ENCODE assay signal across 26 cellular contexts in genomic region chrX:84340981-84341380, GRCh38.
DNase-seq lines count a peak whose midpoint lies in the region; ATAC-seq and TF ChIP-seq lines count a peak whose summit lies in the region.
"Had no signal": no experiment of that assay in that cellular context is flagged by ENCODE, and none has a peak within 500 bp of the region (broad histone marks: within the 10 kb centered on the region; RNA-seq: fewer than 3 reads in every experiment).

No MANE protein-coding gene starts in this region.

- H3K36me3 Mint-ChIP-seq in stimulated activated effector memory CD8-positive, alpha-beta T cell treated with anti-CD3 and anti-CD28 coated beads, Interleukin-12 subunit alpha, Interleukin-12 subunit beta, amount 100 ng/mL, for 72 hours: no peaks in the 10 kb centered on the region
- H3K36me3 Mint-ChIP-seq: CD4-positive, alpha-beta memory T cell; stimulated activated memory B cell treated with anti-CD40 and anti-IgM and Interleukin-4, amounts not matched to agents 10 μg/mL and 1 μg/mL and 100 μg/mL, for 72 hours had no signal

- no peak overlapping the region for H2BK15ac ChIP-seq in mesenchymal stem cell (ENCODE audit: low read depth, poor library complexity, severe bottlenecking)
- H2BK15ac ChIP-seq in mesendoderm (replicated peaks; ENCODE audit: low read depth): no peak overlapping the region

- WGBS in mesenchymal stem cell: 86% methylated on average over 1 of the region's 1 CpG
- no CpG with 5 or more reads among the region's 1 CpG for WGBS in mesendoderm (ENCODE audit: extremely low coverage, insufficient coverage, low lambda C conversion rate)

- H3K27ac Mint-ChIP-seq in stimulated activated effector memory CD8-positive, alpha-beta T cell treated with anti-CD3 and anti-CD28 coated beads, Interleukin-12 subunit alpha, Interleukin-12 subunit beta, amount 100 ng/mL, for 72 hours: no peak overlapping the region
- H3K27ac Mint-ChIP-seq: activated naive CD4-positive, alpha-beta T cell treated with anti-CD3 and anti-CD28 coated beads for 36 hours; CD4-positive, alpha-beta memory T cell; stimulated activated memory B cell treated with anti-CD40 and anti-IgM and Interleukin-4, amounts not matched to agents 10 μg/mL and 1 μg/mL and 100 μg/mL, for 72 hours had no signal

- no peaks in the 10 kb centered on the region for H3K79me2 ChIP-seq in mesendoderm (ENCODE audit: control insufficient read depth, insufficient read depth, low read length)

- H3K27me3 ChIP-seq in mesenchymal stem cell (ENCODE audit: control insufficient read depth in 1 of 2, insufficient read depth in 1 of 2, low read length in 2 of 2): no peaks in the 10 kb centered on the region
- no peaks in the 10 kb centered on the region for H3K27me3 ChIP-seq in mesendoderm (ENCODE audit: insufficient read depth, low read length, poor library complexity)
- H3K27me3 ChIP-seq: esophagus squamous epithelium, heart left ventricle, testis had no signal

- H3K4ac ChIP-seq in mesenchymal stem cell (ENCODE audit: low read depth in 1 of 2, low read length in 2 of 2) (no peak overlapping the region), mesendoderm (ENCODE audit: low read depth, low read length) (no peak overlapping the region)

- H3K4me2 ChIP-seq in mesenchymal stem cell (ENCODE audit: low read length, poor library complexity, severe bottlenecking) (no peak overlapping the region), mesendoderm (ENCODE audit: low read length) (no peak overlapping the region)
- H3K4me2 ChIP-seq: PC-9 had no signal

- H3K23ac ChIP-seq in mesenchymal stem cell (ENCODE audit: low read length in 2 of 2): no peak overlapping the region
- H3K23ac ChIP-seq in mesendoderm (ENCODE audit: low read length): no peak overlapping the region

- no peaks in the 10 kb centered on the region for H3K4me1 ChIP-seq in mesenchymal stem cell (ENCODE audit: control insufficient read depth, insufficient read depth, low read depth, low read length)
- no peaks in the 10 kb centered on the region for H3K4me1 ChIP-seq in mesendoderm (ENCODE audit: control insufficient read depth, low read depth, low read length)
- H3K4me1 ChIP-seq: esophagus squamous epithelium, left ventricle myocardium inferior, testis had no signal

- no peak overlapping the region for H3K27ac ChIP-seq in mesenchymal stem cell (ENCODE audit: low read length, poor library complexity, severe bottlenecking)
- no peak overlapping the region for H3K27ac ChIP-seq in mesendoderm (ENCODE audit: low read depth, low read length)
- H3K27ac ChIP-seq: esophagus squamous epithelium, heart left ventricle, left ventricle myocardium inferior, PC-9, testis had no signal

- H3K9ac ChIP-seq in mesenchymal stem cell (ENCODE audit: low read length) (no peak overlapping the region), mesendoderm (ENCODE audit: low read length) (no peak overlapping the region)

- H3K9me3 ChIP-seq in mesenchymal stem cell (ENCODE audit: control insufficient read depth, low read length): no peaks in the 10 kb centered on the region
- H3K9me3 ChIP-seq: esophagus squamous epithelium, heart left ventricle, left ventricle myocardium inferior, testis had no signal

- no peak overlapping the region for H2BK12ac ChIP-seq in mesenchymal stem cell (ENCODE audit: low read length in 2 of 2)

- no peak for TF ChIP-seq CTCF in choroid plexus epithelial cell (conservative IDR thresholded peaks at IDR 0.05; ENCODE audit: low read depth, low read length)

- peak; percentile 72 for DNase-seq in CD1c-positive myeloid dendritic cell (ENCODE audit: extremely low spot score)
- peak; percentile 15 for DNase-seq in M059J (ENCODE audit: low read depth)
- DNase-seq in choroid plexus epithelial cell (ENCODE audit: low read depth): peak; percentile 42
- peak; percentile 57 for DNase-seq in mesenchymal stem cell
- DNase-seq in stimulated activated effector memory CD8-positive, alpha-beta T cell treated with anti-CD3 and anti-CD28 coated beads, Interleukin-12 subunit alpha, Interleukin-12 subunit beta, amount 100 ng/mL, for 72 hours (ENCODE audit: low spot score in 2 of 2): no peak
- no peak for DNase-seq in mesendoderm
- DNase-seq: ACHN; activated CD8-positive, alpha-beta memory T cell treated with anti-CD3 and anti-CD28 coated beads for 24 hours; activated naive CD4-positive, alpha-beta T cell treated with anti-CD3 and anti-CD28 coated beads for 36 hours; activated T-cell treated with anti-CD3 and anti-CD28 coated beads, Interleukin-2, amount 50 U/mL, for 4 hours; anterior cingulate cortex; CD4-positive, alpha-beta memory T cell; effector memory CD4-positive, alpha-beta T cell; esophagus squamous epithelium; GDM1; heart left ventricle; left ventricle myocardium inferior; NCI-H1105; NCI-H2029 treated with DMSO at 0.1 percent for 48 hours; PC-9; stimulated activated CD4-positive, alpha-beta T cell treated with anti-CD3 and anti-CD28 coated beads, Interleukin-1b, Interleukin-23, amount 100 ng/mL, for 48 hours; testis had no signal

- H3K4me1 Mint-ChIP-seq in stimulated activated effector memory CD8-positive, alpha-beta T cell treated with anti-CD3 and anti-CD28 coated beads, Interleukin-12 subunit alpha, Interleukin-12 subunit beta, amount 100 ng/mL, for 72 hours: no peaks in the 10 kb centered on the region
- H3K4me1 Mint-ChIP-seq: CD4-positive, alpha-beta memory T cell had no signal

- no peak for ATAC-seq in stimulated activated effector memory CD8-positive, alpha-beta T cell treated with anti-CD3 and anti-CD28 coated beads, Interleukin-12 subunit alpha, Interleukin-12 subunit beta, amount 100 ng/mL, for 72 hours
- ATAC-seq in HG03196 (IDR thresholded peaks at IDR 0.05; ENCODE audit: unreplicated experiment) (no peak), GM21381 (IDR thresholded peaks at IDR 0.05; ENCODE audit: unreplicated experiment) (no peak)
- ATAC-seq: activated T-cell treated with anti-CD3 and anti-CD28 coated beads, Interleukin-2, amount 50 U/mL, for 4 hours; HCT116; heart left ventricle; stimulated activated memory B cell treated with anti-CD40 and anti-IgM and Interleukin-4, amounts not matched to agents 10 μg/mL and 1 μg/mL and 100 μg/mL, for 72 hours had no signal

- H3K18ac ChIP-seq in mesenchymal stem cell (ENCODE audit: low read depth in 1 of 2, low read length in 2 of 2) (no peak overlapping the region), mesendoderm (ENCODE audit: low read length) (no peak overlapping the region)

- peaks cover 3% of the 10 kb centered on the region for H3K9me3 Mint-ChIP-seq in stimulated activated effector memory CD8-positive, alpha-beta T cell treated with anti-CD3 and anti-CD28 coated beads, Interleukin-12 subunit alpha, Interleukin-12 subunit beta, amount 100 ng/mL, for 72 hours
- H3K9me3 Mint-ChIP-seq: activated naive CD4-positive, alpha-beta T cell treated with anti-CD3 and anti-CD28 coated beads for 36 hours; activated T-cell treated with anti-CD3 and anti-CD28 coated beads, Interleukin-2, amount 50 U/mL, for 4 hours; stimulated activated memory B cell treated with anti-CD40 and anti-IgM and Interleukin-4, amounts not matched to agents 10 μg/mL and 1 μg/mL and 100 μg/mL, for 72 hours had no signal

- no peak overlapping the region for H4K8ac ChIP-seq in mesenchymal stem cell (ENCODE audit: low read length)
- no peak overlapping the region for H4K8ac ChIP-seq in mesendoderm (ENCODE audit: low read depth, low read length)

- H3K56ac ChIP-seq in mesendoderm (ENCODE audit: low read length): no peak overlapping the region

- no peak overlapping the region for H4K91ac ChIP-seq in mesenchymal stem cell (ENCODE audit: low read length)

- H2BK120ac ChIP-seq in mesenchymal stem cell (ENCODE audit: low read depth, low read length): no peak overlapping the region
- no peak overlapping the region for H2BK120ac ChIP-seq in mesendoderm (ENCODE audit: low read depth, low read length)

- H2BK5ac ChIP-seq in mesenchymal stem cell (ENCODE audit: low read depth, low read length, poor library complexity, severe bottlenecking) (no peak overlapping the region), mesendoderm (ENCODE audit: low read length) (no peak overlapping the region)

- H3K4me3 Mint-ChIP-seq in stimulated activated effector memory CD8-positive, alpha-beta T cell treated with anti-CD3 and anti-CD28 coated beads, Interleukin-12 subunit alpha, Interleukin-12 subunit beta, amount 100 ng/mL, for 72 hours: no peak overlapping the region
- H3K4me3 Mint-ChIP-seq: activated naive CD4-positive, alpha-beta T cell treated with anti-CD3 and anti-CD28 coated beads for 36 hours; activated T-cell treated with anti-CD3 and anti-CD28 coated beads, Interleukin-2, amount 50 U/mL, for 4 hours; CD4-positive, alpha-beta memory T cell; stimulated activated memory B cell treated with anti-CD40 and anti-IgM and Interleukin-4, amounts not matched to agents 10 μg/mL and 1 μg/mL and 100 μg/mL, for 72 hours had no signal

- no peaks in the 10 kb centered on the region for H3K79me1 ChIP-seq in mesenchymal stem cell (replicated peaks; ENCODE audit: low read length, poor library complexity, severe bottlenecking)
- no peaks in the 10 kb centered on the region for H3K79me1 ChIP-seq in mesendoderm (ENCODE audit: low read length)

- H3K14ac ChIP-seq in mesenchymal stem cell (ENCODE audit: low read length in 2 of 2): no peak overlapping the region

- H3K36me3 ChIP-seq in mesenchymal stem cell (ENCODE audit: control insufficient read depth in 1 of 2, insufficient read depth in 2 of 2, low read depth in 1 of 2, low read length in 2 of 2) (no peaks in the 10 kb centered on the region), mesendoderm (ENCODE audit: control insufficient read depth, insufficient read depth, low read length) (no peaks in the 10 kb centered on the region)
- H3K36me3 ChIP-seq: esophagus squamous epithelium, heart left ventricle, left ventricle myocardium inferior had no signal

- no peak overlapping the region for H4K5ac ChIP-seq in mesendoderm (ENCODE audit: low read length)

- H2AK5ac ChIP-seq in mesenchymal stem cell (ENCODE audit: low read length, severe bottlenecking): no peak overlapping the region
- H2AK5ac ChIP-seq in mesendoderm (ENCODE audit: low read length): no peak overlapping the region

- no peak overlapping the region for H3K4me3 ChIP-seq in choroid plexus epithelial cell (ENCODE audit: low read depth, low read length)
- H3K4me3 ChIP-seq in mesenchymal stem cell (ENCODE audit: insufficient read depth in 1 of 2, low read depth in 1 of 2, low read length in 2 of 2): no peak overlapping the region
- H3K4me3 ChIP-seq in mesendoderm (ENCODE audit: low read length): no peak overlapping the region
- H3K4me3 ChIP-seq: esophagus squamous epithelium, heart left ventricle, left ventricle myocardium inferior, PC-9, testis had no signal

- no peak overlapping the region for H2AFZ ChIP-seq in mesenchymal stem cell (ENCODE audit: low read depth, low read length)
- H2AFZ ChIP-seq: PC-9 had no signal

Comparison
In these comparisons a context has a peak if more than half of its experiments do, and no peak if none do; other contexts are left out.
1. DNase-seq: peak in CD1c-positive myeloid dendritic cell (single experiment), M059J (single experiment), choroid plexus epithelial cell (single experiment) and mesenchymal stem cell (single experiment); none in stimulated activated effector memory CD8-positive, alpha-beta T cell treated with anti-CD3 and anti-CD28 coated beads, Interleukin-12 subunit alpha, Interleukin-12 subunit beta, amount 100 ng/mL, for 72 hours (0 of 2) and mesendoderm (single experiment).